ENCODE assay signal across 11 cellular contexts in the genomic region with DNA sequence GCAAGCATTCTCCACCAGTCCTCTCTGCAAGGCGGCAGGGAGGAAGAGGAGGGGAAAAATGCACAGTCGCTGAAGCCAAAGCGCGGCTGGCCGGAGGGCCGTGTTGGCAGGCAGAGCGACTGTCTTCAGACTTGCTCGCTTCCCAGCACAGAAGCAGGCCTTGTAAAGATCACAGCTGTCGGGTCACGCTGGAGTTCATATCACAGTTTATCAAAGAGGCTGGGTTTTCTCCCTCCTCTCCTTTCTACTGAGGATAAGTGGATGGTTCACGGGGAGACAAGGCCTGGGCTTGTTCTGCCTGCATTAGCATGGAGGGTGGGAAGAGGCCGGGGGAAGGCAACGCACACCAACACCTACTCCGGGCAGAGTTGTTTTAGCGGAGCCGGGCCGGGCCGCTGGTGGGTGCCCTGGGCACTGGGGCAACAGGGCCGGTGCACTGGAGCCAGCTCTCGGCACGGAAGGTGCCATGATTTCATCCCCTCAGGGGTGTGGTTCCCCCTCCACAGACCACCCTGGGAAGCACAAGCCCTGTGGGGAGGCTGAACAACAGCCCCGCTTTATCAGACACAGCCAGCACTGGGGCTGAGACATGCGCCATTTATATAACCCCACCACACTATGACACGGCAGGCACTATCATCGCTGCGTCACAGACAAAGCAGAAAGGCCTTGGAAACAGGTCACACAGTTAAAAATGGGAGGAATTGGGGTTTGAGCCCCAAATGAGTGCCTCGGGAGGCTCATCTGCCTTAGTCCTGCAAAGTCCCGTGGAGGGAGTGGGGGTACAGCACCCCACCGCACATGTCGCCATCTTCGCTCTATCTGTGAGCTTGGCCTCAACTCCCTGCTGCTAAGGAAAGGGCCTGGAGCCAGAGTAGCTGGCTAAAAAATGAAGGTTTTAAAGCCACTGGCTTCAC. TPM values are rescaled to one million over a fixed set of nuclear protein-coding genes. Genes with fewer than 3 reads are reported as not detected.
A peak's percentile ranks its signal among the peaks of the same experiment; 100 is the strongest.
DNase-seq lines count a peak whose midpoint lies in the region; ATAC-seq, FAIRE-seq and TF ChIP-seq lines count a peak whose summit lies in the region.
"Had no signal": no experiment of that assay in that cellular context is flagged by ENCODE, and none has a peak within 500 bp of the region (broad histone marks: within the 10 kb centered on the region; RNA-seq: fewer than 3 reads in every experiment).

No MANE protein-coding gene starts in this region.

- no peak overlapping the region for H2AFZ ChIP-seq in hepatocyte

- ATAC-seq in stimulated activated naive CD8-positive, alpha-beta T cell treated with anti-CD3 and anti-CD28 coated beads, Interleukin-15, amount 100 ng/mL, for 72 hours = no peak
- no peak for ATAC-seq in stimulated activated naive CD8-positive, alpha-beta T cell treated with anti-CD3 and anti-CD28 coated beads, Interleukin-15, Interleukin-2, amounts not matched to agents 100 U/mL and 50 U/mL, for 24 hours
- no peak for ATAC-seq in GM19395 (IDR thresholded peaks at IDR 0.05; ENCODE audit: unreplicated experiment)
- ATAC-seq: PC-3 had no signal

- peaks cover 32% of the 10 kb centered on the region for H3K4me1 ChIP-seq in hepatocyte (ENCODE audit: insufficient read depth)

- H3K9me3 ChIP-seq in hepatocyte (ENCODE audit: low read depth) = no peaks in the 10 kb centered on the region

- no peaks in the 10 kb centered on the region for H3K27me3 ChIP-seq in hepatocyte

- no peaks in the 10 kb centered on the region for H3K4me1 Mint-ChIP-seq in stimulated activated naive CD8-positive, alpha-beta T cell treated with anti-CD3 and anti-CD28 coated beads, Interleukin-15, amount 100 ng/mL, for 72 hours

- no peaks in the 10 kb centered on the region for H3K9me2 ChIP-seq in hepatocyte (replicated peaks; ENCODE audit: insufficient read depth)

- H4K20me1 ChIP-seq in hepatocyte (ENCODE audit: insufficient read depth, poor library complexity, severe bottlenecking) = no peaks in the 10 kb centered on the region

- H3K27ac Mint-ChIP-seq in stimulated activated naive CD8-positive, alpha-beta T cell treated with anti-CD3 and anti-CD28 coated beads, Interleukin-15, amount 100 ng/mL, for 72 hours = peak overlapping the region; percentile 52 to 81

- H3K27me3 Mint-ChIP-seq in stimulated activated naive CD8-positive, alpha-beta T cell treated with anti-CD3 and anti-CD28 coated beads, Interleukin-15, amount 100 ng/mL, for 72 hours = no peaks in the 10 kb centered on the region

- no peak for FAIRE-seq in HTR-8/SVneo (lab: Jason Lieb, UNC)

- no peaks in the 10 kb centered on the region for H3K79me2 ChIP-seq in hepatocyte

- H3K36me3 ChIP-seq in hepatocyte (replicated peaks; ENCODE audit: insufficient read depth, low read depth) = no peaks in the 10 kb centered on the region

- no peak for DNase-seq in stimulated activated naive CD8-positive, alpha-beta T cell treated with anti-CD3 and anti-CD28 coated beads, Interleukin-15, amount 100 ng/mL, for 72 hours
- no peak for DNase-seq in stimulated activated naive CD8-positive, alpha-beta T cell treated with anti-CD3 and anti-CD28 coated beads, Interleukin-15, Interleukin-2, amounts not matched to agents 100 U/mL and 50 U/mL, for 24 hours
- DNase-seq in hepatocyte (ENCODE audit: low spot score) (peak; percentile 40), pons (ENCODE audit: low spot score) (peak; percentile 97), HTR-8/SVneo (ENCODE audit: insufficient read length, low spot score) (no peak), NCI-H1930 (lab: John Stamatoyannopoulos, UW) (no peak), NCI-H2081 treated with DMSO at 0.1 percent for 48 hours (lab: John Stamatoyannopoulos, UW) (no peak)
- DNase-seq: amniotic stem cell, NCI-H1048, PC-3 had no signal

- no peak overlapping the region for H3K4me3 Mint-ChIP-seq in stimulated activated naive CD8-positive, alpha-beta T cell treated with anti-CD3 and anti-CD28 coated beads, Interleukin-15, amount 100 ng/mL, for 72 hours

- peak overlapping the region; percentile 80 for H3K27ac ChIP-seq in hepatocyte

- 67% methylated on average over 31 of the region's 31 CpGs for WGBS in hepatocyte (ENCODE audit: low lambda C conversion rate, missing lambda C conversion rate)

- H3K4me3 ChIP-seq in hepatocyte = no peak overlapping the region

- H3K4me2 ChIP-seq in hepatocyte = peak overlapping the region; percentile 48

- TF ChIP-seq CTCF in hepatocyte (IDR thresholded peaks at IDR 0.05; ENCODE audit: poor library complexity) = no peak

- no peaks in the 10 kb centered on the region for H3K9me3 Mint-ChIP-seq in stimulated activated naive CD8-positive, alpha-beta T cell treated with anti-CD3 and anti-CD28 coated beads, Interleukin-15, amount 100 ng/mL, for 72 hours

RNA-seq across cellular contexts. Expression of gene MTSS2, which starts 40.3 kb away (rescaled TPM):
- 16.1 and 19.6 TPM in 2 replicates for total RNA-seq in hepatocyte
- 10.4 and 16.5 TPM in 2 replicates for polyA plus RNA-seq in hepatocyte

Comparison
In these comparisons a context has a peak if more than half of its experiments do, and no peak if none do; other contexts are left out.
1. DNase-seq: peak in hepatocyte (single experiment) and pons (single experiment); none in stimulated activated naive CD8-positive, alpha-beta T cell treated with anti-CD3 and anti-CD28 coated beads, Interleukin-15, amount 100 ng/mL, for 72 hours (0 of 2), stimulated activated naive CD8-positive, alpha-beta T cell treated with anti-CD3 and anti-CD28 coated beads, Interleukin-15, Interleukin-2, amounts not matched to agents 100 U/mL and 50 U/mL, for 24 hours (single experiment), HTR-8/SVneo (single experiment), NCI-H1930 (0 of 2) and NCI-H2081 treated with DMSO at 0.1 percent for 48 hours (single experiment).